Comparison of ENCODE assay signal across 4 cellular contexts in genomic region chr14:53437858-53438257, GRCh38.
"Had no signal": no experiment of that assay in that cellular context is flagged by ENCODE, and none has a peak within 500 bp of the region (broad histone marks: within the 10 kb centered on the region; RNA-seq: fewer than 3 reads in every experiment).

No MANE protein-coding gene starts in this region.

- DNase-seq: H9, HCEC 1CT had no signal

- H2AFZ ChIP-seq: GM23338 had no signal

- H3K4me3 ChIP-seq: GM23338, K562 had no signal

- H3K4me1 Mint-ChIP-seq: GM23338, H9 had no signal

- ATAC-seq: GM23338, K562 had no signal

- H3K4me3 Mint-ChIP-seq: GM23338, H9 had no signal

- H3K4me2 ChIP-seq: GM23338 had no signal

- H3K9me3 Mint-ChIP-seq: H9 had no signal

- H3K27ac Mint-ChIP-seq: GM23338, H9 had no signal
